9 cellular contexts compared by ENCODE assay signal in genomic region chr20:44702776-44703175, GRCh38. TPM values are rescaled to one million over a fixed set of nuclear protein-coding genes. Genes with fewer than 3 reads are reported as not detected.
A peak's percentile ranks its signal among the peaks of the same experiment; 100 is the strongest.
DNase-seq lines count a peak whose midpoint lies in the region; ATAC-seq, FAIRE-seq and TF ChIP-seq lines count a peak whose summit lies in the region.
"Had no signal": no experiment of that assay in that cellular context is flagged by ENCODE, and none has a peak within 500 bp of the region (broad histone marks: within the 10 kb centered on the region; RNA-seq: fewer than 3 reads in every experiment).

No MANE protein-coding gene starts in this region.

- no peaks in the 10 kb centered on the region for H3K9me3 Mint-ChIP-seq in natural killer cell
- no peaks in the 10 kb centered on the region for H3K9me3 Mint-ChIP-seq in H9

- H3K27ac Mint-ChIP-seq in natural killer cell (no peak overlapping the region), H9 (peak overlapping the region in 1 of 3 experiments; percentile 52; a peak in 1 of 7 replicates)

- H3K23ac ChIP-seq in H1 (ENCODE audit: insufficient read length) (no peak overlapping the region), H9 (ENCODE audit: insufficient read length, low read depth, low read length) (no peak overlapping the region)

- H2AK5ac ChIP-seq in H1 (ENCODE audit: low read depth, low read length) (no peak overlapping the region), H9 (ENCODE audit: insufficient read length, low read length) (no peak overlapping the region)

- H3K4ac ChIP-seq in H1 (replicated peaks; ENCODE audit: insufficient read length, low read depth, low read length), result no peak overlapping the region
- no peak overlapping the region for H3K4ac ChIP-seq in H9 (ENCODE audit: low read depth, low read length)

- no peak overlapping the region for H2BK120ac ChIP-seq in H1 (replicated peaks; ENCODE audit: low read depth, low read length)
- no peak overlapping the region for H2BK120ac ChIP-seq in H9 (ENCODE audit: low read depth, low read length, poor library complexity, severe bottlenecking)

- no peaks in the 10 kb centered on the region for H3K36me3 Mint-ChIP-seq in natural killer cell
- H3K36me3 Mint-ChIP-seq in H9 (ENCODE audit: insufficient read depth in 1 of 3, low read depth in 3 of 3), result no peaks in the 10 kb centered on the region; a peak in 1 of 7 replicates

- H3K27ac ChIP-seq in H1 (ENCODE audit: low read depth, low read length) (no peak overlapping the region; the same call in 1 of the 2 replicates), H9 (ENCODE audit: insufficient read length, low read depth, low read length) (no peak overlapping the region)
- H3K27ac ChIP-seq: cardiac muscle cell had no signal

- H3K56ac ChIP-seq in H1 (replicated peaks; ENCODE audit: insufficient read length, low read depth, low read length) (no peak overlapping the region), H9 (ENCODE audit: insufficient read length, low read depth, low read length) (no peak overlapping the region)

- H3K4me3 ChIP-seq in H1 (ENCODE audit: extremely low read depth in 1 of 4, insufficient read depth in 2 of 4, low read depth in 3 of 4, low read length in 4 of 4), result no peak overlapping the region
- H3K4me3 ChIP-seq: cardiac muscle cell had no signal

- TF ChIP-seq POLR2A in H1 (IDR thresholded peaks at IDR 0.05; ENCODE audit: control extremely low read depth in 1 of 2, low read depth in 2 of 2, low read length in 2 of 2), result no peak

- H3K9me3 ChIP-seq in H1 (ENCODE audit: insufficient read depth in 2 of 2, low read depth in 1 of 2, low read length in 1 of 2), result no peaks in the 10 kb centered on the region
- H3K9me3 ChIP-seq in H9 (ENCODE audit: control insufficient read depth, low read depth, low read length), result no peaks in the 10 kb centered on the region

- H3K14ac ChIP-seq in H1 (ENCODE audit: insufficient read length), result no peak overlapping the region
- no peak overlapping the region for H3K14ac ChIP-seq in H9 (ENCODE audit: insufficient read depth, low read length)

- no peaks in the 10 kb centered on the region for H3K27me3 ChIP-seq in H1 (replicated peaks in 1 of 4; ENCODE audit: control insufficient read depth in 3 of 4, extremely low read depth in 1 of 4, insufficient read depth in 3 of 4, low read length in 3 of 4)
- H3K27me3 ChIP-seq in H9 (ENCODE audit: insufficient read depth, low read length), result no peaks in the 10 kb centered on the region
- H3K27me3 ChIP-seq: cardiac muscle cell had no signal

- peak in 2 of 3 donors; percentile 35 to 48 for ATAC-seq in natural killer cell

- H3K4me3 Mint-ChIP-seq in natural killer cell, result no peak overlapping the region
- H3K4me3 Mint-ChIP-seq in H9, result no peak overlapping the region

- H3K4me1 ChIP-seq in H1 (replicated peaks in 1 of 4; ENCODE audit: control insufficient read depth in 3 of 4, insufficient read depth in 4 of 4, low read length in 3 of 4) (peaks cover 0 to 14% (median 10%) of the 10 kb centered on the region in 4 experiments; a peak in 6 of 7 replicates), H9 (ENCODE audit: insufficient read depth, low read length) (peaks cover 6% of the 10 kb centered on the region; the same call in 1 of the 2 replicates)

- no peak for TF ChIP-seq EP300 in H1 (IDR thresholded peaks at IDR 0.05; ENCODE audit: borderline replicate concordance in 1 of 2, low read depth in 2 of 2, low read length in 2 of 2)

- CTCF ChIA-PET in H1 (lab: Charles Lee; ENCODE audit: partially characterized antibody) (interaction anchor here (0.6 to 8.6 kb wide), 5 partner anchors 8 to 48 kb away, joined by 3 to 180 read pairs (median 6); partner anchors contain the start of gene CCN5), HEK293T (lab: Yijun Ruan, JAX) (interaction anchor here (1.0 kb wide), 1 partner anchor 19 kb away, joined by 3 read pairs; no protein-coding TSS in a partner anchor)

- FAIRE-seq in HTR-8/SVneo (lab: Jason Lieb, UNC) (peak; percentile 84), H1 (lab: Jason Lieb, UNC) (no peak)

- no peak overlapping the region for H2BK15ac ChIP-seq in H1 (ENCODE audit: low read length)
- H2BK15ac ChIP-seq in H9 (ENCODE audit: low read depth, low read length), result no peak overlapping the region

- POLR2A ChIA-PET in H1 (lab: Charles Lee; ENCODE audit: partially characterized antibody) (interaction anchor here (1.0 kb wide), 1 partner anchor 12 kb away, joined by 3 read pairs; the partner anchor contains the start of gene CCN5), HEK293T (lab: Yijun Ruan, JAX) (no interaction called here)

- H3K79me1 ChIP-seq in H1 (ENCODE audit: low read depth, low read length) (no peaks in the 10 kb centered on the region), H9 (ENCODE audit: insufficient read depth, low read depth, low read length, poor library complexity, severe bottlenecking) (no peaks in the 10 kb centered on the region)

- H3K79me2 ChIP-seq in H1 (ENCODE audit: control insufficient read depth in 1 of 2, insufficient read depth in 2 of 2, low read length in 2 of 2), result no peaks in the 10 kb centered on the region
- H3K79me2 ChIP-seq in H9 (ENCODE audit: insufficient read depth, low read length), result no peaks in the 10 kb centered on the region

- H2BK20ac ChIP-seq in H1 (ENCODE audit: low read length), result no peak overlapping the region
- no peak overlapping the region for H2BK20ac ChIP-seq in H9 (ENCODE audit: low read depth, low read length, poor library complexity, severe bottlenecking)

- H2BK12ac ChIP-seq in H1 (ENCODE audit: low read depth, low read length), result 0 out of 2 replicates have a peak overlapping the region, but pooled peaks have one; percentile 27
- no peak overlapping the region for H2BK12ac ChIP-seq in H9 (ENCODE audit: insufficient read length, low read depth, low read length)

- no peaks in the 10 kb centered on the region for H3K4me1 Mint-ChIP-seq in natural killer cell
- peaks cover 16 to 30% of the 10 kb centered on the region in 2 experiments for H3K4me1 Mint-ChIP-seq in H9

- H3K9ac ChIP-seq in H1 (replicated peaks in 1 of 4; ENCODE audit: extremely low read depth in 1 of 4, low read depth in 3 of 4, low read length in 3 of 4) (no peak overlapping the region), H9 (ENCODE audit: extremely low read depth, insufficient read length, low read length) (no peak overlapping the region)

- 86% methylated on average over 4 of the region's 9 CpGs; no CpG with 5 or more reads in 1 of the 2 experiments for WGBS in H1 (ENCODE audit: extremely low coverage in 1 of 2, insufficient coverage in 1 of 2, insufficient read length in 1 of 2, insufficient replicate concordance in 2 of 2, low coverage in 1 of 2, low lambda C conversion rate in 2 of 2, missing lambda C conversion rate in 1 of 2), 2 experiments
- no CpG with 5 or more reads among the region's 9 CpGs for WGBS in H9 (ENCODE audit: extremely low coverage, insufficient read length, low lambda C conversion rate)

- H4K20me1 ChIP-seq in H1 (replicated peaks in 1 of 2; ENCODE audit: control insufficient read depth in 1 of 2, insufficient read depth in 2 of 2, low read length in 2 of 2) (no peaks in the 10 kb centered on the region), H9 (ENCODE audit: control insufficient read depth, insufficient read depth, insufficient read length) (no peaks in the 10 kb centered on the region)

- no peak overlapping the region for H2AFZ ChIP-seq in H1 (ENCODE audit: low read length)
- no peak overlapping the region for H2AFZ ChIP-seq in H9 (ENCODE audit: low read length)

- H3K23me2 ChIP-seq in H1 (ENCODE audit: low read depth, low read length), result no peaks in the 10 kb centered on the region; the same call in 1 of the 2 replicates
- no peaks in the 10 kb centered on the region for H3K23me2 ChIP-seq in H9 (ENCODE audit: insufficient read length, low read depth, low read length, poor library complexity, severe bottlenecking)

- H4K5ac ChIP-seq in H1 (ENCODE audit: insufficient read length, low read depth, low read length) (no peak overlapping the region), H9 (ENCODE audit: insufficient read length, low read depth, low read length) (no peak overlapping the region)

- no peak overlapping the region for H3T11ph ChIP-seq in H9 (ENCODE audit: low read length)

- H3K27me3 Mint-ChIP-seq in natural killer cell (ENCODE audit: low read depth in 2 of 2) (peaks cover 10 to 13% of the 10 kb centered on the region in 2 donors), H9 (ENCODE audit: low read depth) (peaks cover 5% of the 10 kb centered on the region)

- H3K18ac ChIP-seq in H1 (ENCODE audit: extremely low read depth, low read length) (no peak overlapping the region), H9 (ENCODE audit: insufficient read length, low read depth, low read length) (no peak overlapping the region)

- H2BK5ac ChIP-seq in H1 (ENCODE audit: low read depth, low read length), result no peak overlapping the region
- H2BK5ac ChIP-seq in H9 (ENCODE audit: insufficient read length, low read length), result no peak overlapping the region

- H3K4me2 ChIP-seq in H1 (ENCODE audit: insufficient read depth in 1 of 2, low read depth in 2 of 2, low read length in 2 of 2), result no peak overlapping the region
- H3K4me2 ChIP-seq in H9 (ENCODE audit: insufficient read depth, insufficient read length, low read length), result no peak overlapping the region

- intact Hi-C loops in natural killer cell (cut with micrococcal nuclease), result no loop called here

- no peak for TF ChIP-seq RAD21 in H1 (IDR thresholded peaks at IDR 0.05 in 1 of 2, conservative IDR thresholded peaks at IDR 0.05 in 1 of 2; ENCODE audit: low read depth in 2 of 2, low read length in 2 of 2)

- no peaks in the 10 kb centered on the region for H3K36me3 ChIP-seq in H1 (ENCODE audit: control insufficient read depth in 2 of 4, insufficient read depth in 4 of 4, low read length in 3 of 4)
- H3K36me3 ChIP-seq: cardiac muscle cell had no signal

- H4K91ac ChIP-seq in H1 (replicated peaks; ENCODE audit: insufficient read length, low read length) (no peak overlapping the region), H9 (ENCODE audit: insufficient read length, low read depth, low read length) (no peak overlapping the region)

- DNase-seq in Daoy (ENCODE audit: low read depth) (peak; percentile 77), HTR-8/SVneo (ENCODE audit: insufficient read length, low spot score) (peak; percentile 84), H1 (ENCODE audit: low read depth in 1 of 2, low spot score in 2 of 2) (no peak), natural killer cell (no peak), H9 (no peak), NCI-H146 (lab: John Stamatoyannopoulos, UW) (no peak), HEK293T (ENCODE audit: extremely low spot score) (no peak)
- no peak for DNase-seq in activated CD4-positive, alpha-beta T cell treated with anti-CD3 and anti-CD28 coated beads, Interleukin-2, amount 50 U/mL, for 1 hour

- no peak for TF ChIP-seq CTCF in H1 (IDR thresholded peaks at IDR 0.05; ENCODE audit: control extremely low read depth in 1 of 3, insufficient read depth in 1 of 3, low read depth in 1 of 3, low read length in 3 of 3)
- no peak for TF ChIP-seq CTCF in natural killer cell (IDR thresholded peaks at IDR 0.05)
- no peak for TF ChIP-seq CTCF in H9 (conservative IDR thresholded peaks at IDR 0.05)

- H4K8ac ChIP-seq in H1 (ENCODE audit: extremely low read depth, insufficient read depth, low read length), result no peak overlapping the region
- no peak overlapping the region for H4K8ac ChIP-seq in H9 (replicated peaks; ENCODE audit: insufficient read length, low read depth, low read length)

RNA-seq across cellular contexts. Expression of gene CCN5, which starts 12.4 kb away (rescaled TPM):
- total RNA-seq in Daoy (2014; rRNA removed; shearing (Covaris generic)), result not detected in 2 replicates
- not detected in 2 replicates for total RNA-seq in H1 (2021; fragmentation: NEBNext Ultra II Directional; extraction: Animal tissue kit (Norgen Biotek cat#: 25700))
- not detected in 2 replicates for polyA plus RNA-seq in H1 (2011; rRNA removed)
- polyA plus RNA-seq in H1 (2011; cell fraction: cytosol; rRNA removed), result not detected
- polyA plus RNA-seq in H1 (2011; cell fraction: nucleus; rRNA removed), result not detected
- polyA plus RNA-seq in H1 (2012, experiment 1 of 2), result 0.07 TPM in 1 of 4 replicates, not detected in the others
- polyA plus RNA-seq in H1 (2012, experiment 2 of 2), result 0.10 TPM
- polyA plus RNA-seq in H1 (2013, experiment 1 of 2), result not detected
- not detected for polyA plus RNA-seq in H1 (2013, experiment 2 of 2)
- polyA minus RNA-seq in H1 (2011; rRNA and poly(A)+ RNA removed), result not detected in 2 replicates
- 6.5 TPM for polyA minus RNA-seq in H1 (2011; cell fraction: cytosol; rRNA and poly(A)+ RNA removed)
- 2.2 TPM for polyA minus RNA-seq in H1 (2011; cell fraction: nucleus; rRNA and poly(A)+ RNA removed)
- total RNA-seq in natural killer cell (not detected), H9 (2021) (not detected in 2 replicates)
- total RNA-seq: cardiac muscle cell had no signal

RNA-seq across cellular contexts. Expression of gene KCNK15, which starts 42.9 kb away (rescaled TPM):
- 1.3 TPM in 1 of 2 replicates, not detected in the other for total RNA-seq in Daoy (2014; rRNA removed; shearing (Covaris generic))
- 0.24 and 0.33 TPM in 2 replicates for total RNA-seq in H1 (2021; fragmentation: NEBNext Ultra II Directional; extraction: Animal tissue kit (Norgen Biotek cat#: 25700))
- polyA plus RNA-seq in H1 (2011; rRNA removed), result 0.33 and 0.74 TPM in 2 replicates
- polyA plus RNA-seq in H1 (2011; cell fraction: cytosol; rRNA removed), result 0.30 TPM
- polyA plus RNA-seq in H1 (2011; cell fraction: nucleus; rRNA removed), result 0.54 TPM
- polyA plus RNA-seq in H1 (2012, experiment 1 of 2), result 0.17 to 0.52 TPM (median 0.37 TPM) in 4 replicates
- 0.22 TPM for polyA plus RNA-seq in H1 (2012, experiment 2 of 2)
- 0.26 TPM for polyA plus RNA-seq in H1 (2013, experiment 1 of 2)
- polyA plus RNA-seq in H1 (2013, experiment 2 of 2), result 0.26 TPM
- polyA minus RNA-seq in H1 (2011; rRNA and poly(A)+ RNA removed), result 0.17 and 0.79 TPM in 2 replicates
- 0.66 TPM for polyA minus RNA-seq in H1 (2011; cell fraction: cytosol; rRNA and poly(A)+ RNA removed)
- 2.1 TPM for polyA minus RNA-seq in H1 (2011; cell fraction: nucleus; rRNA and poly(A)+ RNA removed)
- total RNA-seq in natural killer cell (not detected), H9 (2021) (0.33 and 0.39 TPM in 2 replicates)
- total RNA-seq: cardiac muscle cell had no signal

RNA-seq across cellular contexts. Expression of gene ADA, which starts 51.3 kb away (rescaled TPM):
- total RNA-seq in Daoy (2014; rRNA removed; shearing (Covaris generic)), result 4.7 and 6.3 TPM in 2 replicates
- total RNA-seq in H1 (2021; fragmentation: NEBNext Ultra II Directional; extraction: Animal tissue kit (Norgen Biotek cat#: 25700)), result 19.5 and 19.9 TPM in 2 replicates
- polyA plus RNA-seq in H1 (2011; rRNA removed), result 32.8 and 33.9 TPM in 2 replicates
- 39.6 TPM for polyA plus RNA-seq in H1 (2011; cell fraction: cytosol; rRNA removed)
- polyA plus RNA-seq in H1 (2011; cell fraction: nucleus; rRNA removed), result 34.6 TPM
- polyA plus RNA-seq in H1 (2012, experiment 1 of 2), result 17.2 to 32.7 TPM (median 27.5 TPM) in 4 replicates
- polyA plus RNA-seq in H1 (2012, experiment 2 of 2), result 29.3 TPM
- polyA plus RNA-seq in H1 (2013, experiment 1 of 2), result 16.4 TPM
- 15.0 TPM for polyA plus RNA-seq in H1 (2013, experiment 2 of 2)
- polyA minus RNA-seq in H1 (2011; rRNA and poly(A)+ RNA removed), result 18.1 and 23.1 TPM in 2 replicates
- 12.4 TPM for polyA minus RNA-seq in H1 (2011; cell fraction: cytosol; rRNA and poly(A)+ RNA removed)
- polyA minus RNA-seq in H1 (2011; cell fraction: nucleus; rRNA and poly(A)+ RNA removed), result 11.7 TPM
- total RNA-seq in natural killer cell (10 to 100 TPM; 71.7 to 94.2 (median 73.9) TPM), H9 (2021) (19.2 and 22.0 TPM in 2 replicates)

Comparison
In these comparisons a context has a peak if more than half of its experiments do, and no peak if none do; other contexts are left out.
1. DNase-seq: peak in Daoy (single experiment) and HTR-8/SVneo (single experiment); none in H1 (0 of 2), natural killer cell (single experiment), activated CD4-positive, alpha-beta T cell treated with anti-CD3 and anti-CD28 coated beads, Interleukin-2, amount 50 U/mL, for 1 hour (single experiment), H9 (single experiment), NCI-H146 (single experiment) and HEK293T (single experiment).